In genomic region chr12:49061916-49062315, GRCh38 we compare ENCODE assay signal across 8 cellular contexts. TPM values are rescaled to one million over a fixed set of nuclear protein-coding genes. Genes with fewer than 3 reads are reported as not detected.
A peak's percentile ranks its signal among the peaks of the same experiment; 100 is the strongest.
DNase-seq lines count a peak whose midpoint lies in the region; ATAC-seq and TF ChIP-seq lines count a peak whose summit lies in the region.
"Not testable (repeated sequence)": the region's sequence is repeated elsewhere in the genome, so short reads cannot be mapped to it uniquely, and the experiment has no call there.
"Had no signal": no experiment of that assay in that cellular context is flagged by ENCODE, and none has a peak within 500 bp of the region (broad histone marks: within the 10 kb centered on the region; RNA-seq: fewer than 3 reads in every experiment).

No MANE protein-coding gene starts in this region.

- H2AFZ ChIP-seq in Loucy (ENCODE audit: low read length): not testable (repeated sequence)

- POLR2A ChIA-PET in Caco-2 (lab: Charles Lee): not testable (repeated sequence)

- not testable (repeated sequence) for H3K27me3 ChIP-seq in Caco-2 (replicated peaks; ENCODE audit: control insufficient read depth, insufficient read depth, low read length)
- peaks cover 12% of the 10 kb centered on the region for H3K27me3 ChIP-seq in Loucy (ENCODE audit: insufficient read depth, low read length, poor library complexity, severe bottlenecking)

- not testable (repeated sequence) for H3F3A ChIP-seq in Loucy (ENCODE audit: low read depth)

- not testable (repeated sequence) for ATAC-seq in memory B cell (ENCODE audit: low read depth)

- H3K4me1 ChIP-seq in Caco-2: peaks cover 17% of the 10 kb centered on the region
- peaks cover 10% of the 10 kb centered on the region for H3K4me1 ChIP-seq in Loucy (ENCODE audit: insufficient read depth, low read length, poor library complexity, severe bottlenecking)

- not testable (repeated sequence) for TF ChIP-seq CTCF in Caco-2 (IDR thresholded peaks at IDR 0.05; ENCODE audit: insufficient read depth in 1 of 2, low read depth in 1 of 2, low read length in 1 of 2, severe bottlenecking in 1 of 2, unreplicated experiment in 1 of 2); Loucy (conservative IDR thresholded peaks at IDR 0.05; ENCODE audit: low read length); brain (conservative IDR thresholded peaks at IDR 0.05); progenitor cell of endocrine pancreas (IDR thresholded peaks at IDR 0.05; ENCODE audit: unreplicated experiment)

- H3K9me3 ChIP-seq in Caco-2; Loucy (ENCODE audit: insufficient read depth, low read depth, low read length): not testable (repeated sequence)

- CTCF ChIA-PET in Caco-2 (lab: Charles Lee): interaction anchor here (0.7 kb wide), 1 partner anchor 33 kb away, joined by 3 read pairs; no protein-coding TSS in a partner anchor

- H3K79me2 ChIP-seq in Loucy (ENCODE audit: insufficient read depth, low read length): peaks cover 46% of the 10 kb centered on the region

- H3K4me3 Mint-ChIP-seq in Caco-2 (ENCODE audit: unreplicated experiment) (peak overlapping the region; percentile 83), brain (peak overlapping the region; percentile 92 to 97 (median 95)), memory B cell (peak overlapping the region; percentile 47), progenitor cell of endocrine pancreas (ENCODE audit: low read depth) (peak overlapping the region; percentile 96)
- peak overlapping the region; percentile 44 for H3K4me3 Mint-ChIP-seq in T-helper 2 cell treated with Interferon-gamma antibody and Interleukin-4, amounts not matched to agents 5 μg/mL and 100 μg/mL, for 36 hours
- peak overlapping the region; percentile 93 for H3K4me3 Mint-ChIP-seq in activated T-helper 1 cell treated with anti-CD3 and anti-CD28 coated beads, Interleukin-12 subunit alpha, Interleukin-12 subunit beta, Interleukin-2, Interleukin-4 antibody, amounts not matched to agents 30 ng/mL and 10 ng/mL and 1 ng/mL, durations not matched to agents 14 hours and 24 hours and 36 hours

- peaks cover 32% of the 10 kb centered on the region for H4K20me1 ChIP-seq in Loucy (ENCODE audit: insufficient read depth, low read length, poor library complexity, severe bottlenecking)

- H3K36me3 ChIP-seq in Caco-2 (ENCODE audit: control insufficient read depth, insufficient read depth, low read length); Loucy (ENCODE audit: insufficient read depth, low read length): not testable (repeated sequence)

- BruUV-seq in Caco-2 (replicated peaks; lab: Mats Ljungman, UMichigan): not testable (repeated sequence)

- H3K27ac Mint-ChIP-seq in Caco-2 (ENCODE audit: unreplicated experiment); T-helper 2 cell treated with Interferon-gamma antibody and Interleukin-4, amounts not matched to agents 5 μg/mL and 100 μg/mL, for 36 hours; activated T-helper 1 cell treated with anti-CD3 and anti-CD28 coated beads, Interleukin-12 subunit alpha, Interleukin-12 subunit beta, Interleukin-2, Interleukin-4 antibody, amounts not matched to agents 30 ng/mL and 10 ng/mL and 1 ng/mL, durations not matched to agents 14 hours and 24 hours and 36 hours; memory B cell; progenitor cell of endocrine pancreas: not testable (repeated sequence)
- peak overlapping the region in 2 of 5 experiments; percentile 16 to 89 for H3K27ac Mint-ChIP-seq in brain

- intact Hi-C loops in Caco-2 (cut with micrococcal nuclease; ENCODE audit: unreplicated experiment): not testable (repeated sequence)
- intact Hi-C loops in activated T-helper 1 cell treated with anti-CD3 and anti-CD28 coated beads, Interleukin-12 subunit alpha, Interleukin-12 subunit beta, Interleukin-2, Interleukin-4 antibody, amounts not matched to agents 30 ng/mL and 10 ng/mL and 1 ng/mL, durations not matched to agents 14 hours and 24 hours and 36 hours (cut with micrococcal nuclease): loop anchor here (2.0 to 5.0 kb wide), 2 partner anchors 127 to 260 kb away; partner anchors contain the start of genes TROAP and TUBA1A

- not testable (repeated sequence) for DNase-seq in Caco-2; T-helper 2 cell treated with Interferon-gamma antibody and Interleukin-4, amounts not matched to agents 5 μg/mL and 100 μg/mL, for 36 hours (ENCODE audit: low spot score); activated T-helper 1 cell treated with anti-CD3 and anti-CD28 coated beads, Interleukin-12 subunit alpha, Interleukin-12 subunit beta, Interleukin-2, Interleukin-4 antibody, amounts not matched to agents 30 ng/mL and 10 ng/mL and 1 ng/mL, durations not matched to agents 14 hours and 24 hours and 36 hours (ENCODE audit: low spot score); memory B cell (ENCODE audit: low spot score in 2 of 2); progenitor cell of endocrine pancreas (ENCODE audit: low spot score, unreplicated experiment)

- H3K9ac ChIP-seq in Loucy (ENCODE audit: low read depth, low read length, poor library complexity, severe bottlenecking): peak overlapping the region; percentile 94

- H3K4me1 Mint-ChIP-seq in Caco-2 (ENCODE audit: low read depth, unreplicated experiment): not testable (repeated sequence)
- peaks cover 28% of the 10 kb centered on the region for H3K4me1 Mint-ChIP-seq in T-helper 2 cell treated with Interferon-gamma antibody and Interleukin-4, amounts not matched to agents 5 μg/mL and 100 μg/mL, for 36 hours (ENCODE audit: low read depth)
- peaks cover 33% of the 10 kb centered on the region for H3K4me1 Mint-ChIP-seq in activated T-helper 1 cell treated with anti-CD3 and anti-CD28 coated beads, Interleukin-12 subunit alpha, Interleukin-12 subunit beta, Interleukin-2, Interleukin-4 antibody, amounts not matched to agents 30 ng/mL and 10 ng/mL and 1 ng/mL, durations not matched to agents 14 hours and 24 hours and 36 hours (ENCODE audit: low read depth)
- H3K4me1 Mint-ChIP-seq in brain (peaks cover 38% of the 10 kb centered on the region), memory B cell (peaks cover 34% of the 10 kb centered on the region), progenitor cell of endocrine pancreas (ENCODE audit: low read depth) (peaks cover 29% of the 10 kb centered on the region)

- not testable (repeated sequence) for H3K27me3 Mint-ChIP-seq in Caco-2 (ENCODE audit: insufficient read depth, unreplicated experiment); T-helper 2 cell treated with Interferon-gamma antibody and Interleukin-4, amounts not matched to agents 5 μg/mL and 100 μg/mL, for 36 hours (ENCODE audit: low read depth); activated T-helper 1 cell treated with anti-CD3 and anti-CD28 coated beads, Interleukin-12 subunit alpha, Interleukin-12 subunit beta, Interleukin-2, Interleukin-4 antibody, amounts not matched to agents 30 ng/mL and 10 ng/mL and 1 ng/mL, durations not matched to agents 14 hours and 24 hours and 36 hours (ENCODE audit: insufficient read depth); memory B cell; progenitor cell of endocrine pancreas
- H3K27me3 Mint-ChIP-seq in brain: peaks cover 18% of the 10 kb centered on the region

- H3K9me3 Mint-ChIP-seq in Caco-2 (ENCODE audit: unreplicated experiment); T-helper 2 cell treated with Interferon-gamma antibody and Interleukin-4, amounts not matched to agents 5 μg/mL and 100 μg/mL, for 36 hours; activated T-helper 1 cell treated with anti-CD3 and anti-CD28 coated beads, Interleukin-12 subunit alpha, Interleukin-12 subunit beta, Interleukin-2, Interleukin-4 antibody, amounts not matched to agents 30 ng/mL and 10 ng/mL and 1 ng/mL, durations not matched to agents 14 hours and 24 hours and 36 hours; brain; memory B cell; progenitor cell of endocrine pancreas (ENCODE audit: low read depth): not testable (repeated sequence)

- peaks cover 11% of the 10 kb centered on the region for H3K36me3 Mint-ChIP-seq in Caco-2 (ENCODE audit: insufficient read depth, unreplicated experiment)
- H3K36me3 Mint-ChIP-seq in T-helper 2 cell treated with Interferon-gamma antibody and Interleukin-4, amounts not matched to agents 5 μg/mL and 100 μg/mL, for 36 hours (ENCODE audit: low read depth); brain; memory B cell; progenitor cell of endocrine pancreas (ENCODE audit: insufficient read depth): not testable (repeated sequence)
- H3K36me3 Mint-ChIP-seq in activated T-helper 1 cell treated with anti-CD3 and anti-CD28 coated beads, Interleukin-12 subunit alpha, Interleukin-12 subunit beta, Interleukin-2, Interleukin-4 antibody, amounts not matched to agents 30 ng/mL and 10 ng/mL and 1 ng/mL, durations not matched to agents 14 hours and 24 hours and 36 hours (ENCODE audit: low read depth): peaks cover 17% of the 10 kb centered on the region

- H3K9me2 ChIP-seq in Loucy (replicated peaks; ENCODE audit: low read depth, low read length): not testable (repeated sequence)

- peak overlapping the region; percentile 99 for H3K4me2 ChIP-seq in Loucy (ENCODE audit: low read depth, low read length, poor library complexity, severe bottlenecking)

- H3K4me3 ChIP-seq in Caco-2 (ENCODE audit: low read depth, low read length); Loucy (ENCODE audit: low read length, poor library complexity, severe bottlenecking): not testable (repeated sequence)

RNA-seq across cellular contexts. Expression of gene KMT2D, which starts 1.3 kb away (rescaled TPM):
- total RNA-seq in Caco-2 (2022): 139 and 140 TPM in 2 replicates
- 107 and 109 TPM in 2 replicates for total RNA-seq in activated T-helper 1 cell treated with anti-CD3 and anti-CD28 coated beads, Interleukin-12 subunit alpha, Interleukin-12 subunit beta, Interleukin-2, Interleukin-4 antibody, amounts not matched to agents 30 ng/mL and 10 ng/mL and 1 ng/mL, durations not matched to agents 14 hours and 24 hours and 36 hours
- polyA plus RNA-seq in brain (ENCODE audit: insufficient read depth, low read depth, low replicate concordance): 32.0 TPM
- total RNA-seq in progenitor cell of endocrine pancreas: 130 and 132 TPM in 2 replicates

RNA-seq across cellular contexts. Expression of gene RHEBL1, which starts 7.9 kb away (rescaled TPM):
- total RNA-seq in Caco-2 (2022): 2.5 and 2.6 TPM in 2 replicates
- 8.6 and 10.7 TPM in 2 replicates for total RNA-seq in activated T-helper 1 cell treated with anti-CD3 and anti-CD28 coated beads, Interleukin-12 subunit alpha, Interleukin-12 subunit beta, Interleukin-2, Interleukin-4 antibody, amounts not matched to agents 30 ng/mL and 10 ng/mL and 1 ng/mL, durations not matched to agents 14 hours and 24 hours and 36 hours
- polyA plus RNA-seq in brain (ENCODE audit: insufficient read depth, low read depth, low replicate concordance): 5.9 TPM
- total RNA-seq in progenitor cell of endocrine pancreas: 0.72 and 0.75 TPM in 2 replicates

RNA-seq across cellular contexts. Expression of gene DHH, which starts 32.7 kb away (rescaled TPM):
- total RNA-seq in Caco-2 (2022) (0.16 TPM in 1 of 2 replicates, not detected in the other), progenitor cell of endocrine pancreas (0.29 and 0.34 TPM in 2 replicates)
- total RNA-seq in activated T-helper 1 cell treated with anti-CD3 and anti-CD28 coated beads, Interleukin-12 subunit alpha, Interleukin-12 subunit beta, Interleukin-2, Interleukin-4 antibody, amounts not matched to agents 30 ng/mL and 10 ng/mL and 1 ng/mL, durations not matched to agents 14 hours and 24 hours and 36 hours: 0.10 TPM in 1 of 2 replicates, not detected in the other
- 0.15 TPM for polyA plus RNA-seq in brain (ENCODE audit: insufficient read depth, low read depth, low replicate concordance)
- polyA plus RNA-seq: CD4-positive, alpha-beta memory T cell had no signal

RNA-seq across cellular contexts. Expression of gene PRKAG1, which starts 43.3 kb away (rescaled TPM):
- total RNA-seq in Caco-2 (2022): 60.3 and 61.4 TPM in 2 replicates
- 85.0 and 85.1 TPM in 2 replicates for total RNA-seq in activated T-helper 1 cell treated with anti-CD3 and anti-CD28 coated beads, Interleukin-12 subunit alpha, Interleukin-12 subunit beta, Interleukin-2, Interleukin-4 antibody, amounts not matched to agents 30 ng/mL and 10 ng/mL and 1 ng/mL, durations not matched to agents 14 hours and 24 hours and 36 hours
- polyA plus RNA-seq in brain (ENCODE audit: insufficient read depth, low read depth, low replicate concordance): 54.4 TPM
- 52.7 and 59.4 TPM in 2 replicates for total RNA-seq in progenitor cell of endocrine pancreas

RNA-seq across cellular contexts. Expression of gene LMBR1L, which starts 48.7 kb away (rescaled TPM):
- 43.1 and 43.9 TPM in 2 replicates for total RNA-seq in Caco-2 (2022)
- 50.4 and 52.5 TPM in 2 replicates for total RNA-seq in activated T-helper 1 cell treated with anti-CD3 and anti-CD28 coated beads, Interleukin-12 subunit alpha, Interleukin-12 subunit beta, Interleukin-2, Interleukin-4 antibody, amounts not matched to agents 30 ng/mL and 10 ng/mL and 1 ng/mL, durations not matched to agents 14 hours and 24 hours and 36 hours
- polyA plus RNA-seq in brain (ENCODE audit: insufficient read depth, low read depth, low replicate concordance): 13.9 TPM
- 142 and 143 TPM in 2 replicates for total RNA-seq in progenitor cell of endocrine pancreas

Comparison
In these comparisons a context has a peak if more than half of its experiments do, and no peak if none do; other contexts are left out.
1. H3K4me3 Mint-ChIP-seq: peak in every context shown above with its lines; median percentile 96 in progenitor cell of endocrine pancreas; 95 in brain; 93 in activated T-helper 1 cell treated with anti-CD3 and anti-CD28 coated beads, Interleukin-12 subunit alpha, Interleukin-12 subunit beta, Interleukin-2, Interleukin-4 antibody, amounts not matched to agents 30 ng/mL and 10 ng/mL and 1 ng/mL, durations not matched to agents 14 hours and 24 hours and 36 hours; 83 in Caco-2; 47 in memory B cell; 44 in T-helper 2 cell treated with Interferon-gamma antibody and Interleukin-4, amounts not matched to agents 5 μg/mL and 100 μg/mL, for 36 hours.